9 cellular contexts compared by ENCODE assay signal in the genomic region with DNA sequence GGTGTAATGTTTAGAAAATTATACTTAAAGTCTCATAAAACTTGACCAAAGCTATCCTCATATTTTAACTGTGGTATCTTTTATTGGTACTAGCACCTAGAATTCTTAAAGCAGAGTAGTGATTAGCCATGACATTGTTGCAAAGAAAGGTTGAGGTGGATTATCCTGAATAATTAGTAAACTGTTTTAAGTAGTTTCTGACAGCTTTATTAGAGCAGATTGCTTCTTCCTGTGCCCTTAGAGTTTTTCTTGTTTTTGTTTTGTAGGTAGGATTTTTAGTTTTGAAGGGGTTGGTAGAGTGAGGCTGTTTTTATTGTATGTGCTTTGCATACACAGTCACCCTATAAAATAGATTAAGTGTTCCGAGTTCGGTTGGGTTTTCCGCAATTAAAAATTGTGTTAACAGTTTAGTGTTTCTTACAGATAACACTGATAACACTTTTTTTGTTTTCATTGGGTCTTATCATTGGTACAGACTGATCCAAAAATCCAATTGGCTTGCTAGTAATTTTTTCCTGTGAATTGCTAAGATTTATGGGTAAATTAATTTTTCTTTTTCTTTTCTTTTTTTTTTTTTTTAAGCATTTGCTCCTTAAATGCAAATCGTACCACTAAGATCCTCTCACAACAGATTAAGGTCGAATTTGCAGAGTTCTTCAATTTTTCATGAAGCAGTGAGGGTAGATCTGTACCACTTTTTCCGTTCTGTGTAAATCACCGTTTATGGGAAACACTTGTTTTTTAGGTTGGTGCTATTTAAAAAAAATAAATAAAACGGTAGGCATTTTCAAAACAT. TPM values are rescaled to one million over a fixed set of nuclear protein-coding genes. Genes with fewer than 3 reads are reported as not detected.
A peak's percentile ranks its signal among the peaks of the same experiment; 100 is the strongest.
DNase-seq lines count a peak whose midpoint lies in the region; ATAC-seq and TF ChIP-seq lines count a peak whose summit lies in the region.
"Had no signal": no experiment of that assay in that cellular context is flagged by ENCODE, and none has a peak within 500 bp of the region (broad histone marks: within the 10 kb centered on the region; RNA-seq: fewer than 3 reads in every experiment).

No MANE protein-coding gene starts in this region.

- H3K9me3 ChIP-seq in RWPE2 (ENCODE audit: severe bottlenecking) (no peaks in the 10 kb centered on the region), esophagus squamous epithelium (no peaks in the 10 kb centered on the region)

- H3K4me3 ChIP-seq in RWPE2 (ENCODE audit: severe bottlenecking) (peak overlapping the region; percentile 69), esophagus squamous epithelium (peak overlapping the region in 3 of 4 donors; percentile 81 to 98 (median 92)), rectal smooth muscle tissue (ENCODE audit: low read length) (peak overlapping the region; percentile 38)

- H3K27ac ChIP-seq in RWPE2 (ENCODE audit: poor library complexity, severe bottlenecking) (no peak overlapping the region), esophagus squamous epithelium (peak overlapping the region in 1 of 4 donors; percentile 100), rectal smooth muscle tissue (ENCODE audit: low read depth, low read length) (no peak overlapping the region), caudate nucleus (ENCODE audit: low read depth, low read length) (no peak overlapping the region)

- H3K27me3 ChIP-seq in RWPE2 (ENCODE audit: insufficient read depth, poor library complexity, severe bottlenecking) (no peaks in the 10 kb centered on the region), esophagus squamous epithelium (no peaks in the 10 kb centered on the region), rectal smooth muscle tissue (ENCODE audit: control insufficient read depth, insufficient read depth, low read length) (no peaks in the 10 kb centered on the region)

- TF ChIP-seq CTCF in RWPE2 (IDR thresholded peaks at IDR 0.05; ENCODE audit: poor library complexity, severe bottlenecking) (no peak), esophagus squamous epithelium (IDR thresholded peaks at IDR 0.05) (no peak)

- H3K9ac ChIP-seq in rectal smooth muscle tissue (ENCODE audit: low read length): no peak overlapping the region

- peaks cover 65% of the 10 kb centered on the region for H3K36me3 ChIP-seq in RWPE2 (ENCODE audit: low read depth)
- peaks cover 2 to 20% (median 8%) of the 10 kb centered on the region in 3 donors for H3K36me3 ChIP-seq in esophagus squamous epithelium
- peaks cover 6% of the 10 kb centered on the region for H3K36me3 ChIP-seq in rectal smooth muscle tissue (ENCODE audit: control insufficient read depth, insufficient read depth, low read length)

- ATAC-seq in RWPE2 (ENCODE audit: low read depth): no peak

- TF ChIP-seq POLR2A in esophagus squamous epithelium (IDR thresholded peaks at IDR 0.05): no peak

- in situ Hi-C loops in G401 (cut with HindIII; ENCODE audit: low sequenced_read_pairs): no loop called here

- DNase-seq in G401 (ENCODE audit: low spot score) (peak; percentile 7), RWPE2 (ENCODE audit: low spot score) (no peak), esophagus squamous epithelium (lab: John Stamatoyannopoulos, UW) (no peak), NCI-H774 (lab: John Stamatoyannopoulos, UW) (no peak), caudate nucleus (lab: John Stamatoyannopoulos, UW) (no peak), UCSD-AML1 (lab: John Stamatoyannopoulos, UW; ENCODE audit: unreplicated experiment) (no peak), NCI-H510A (lab: John Stamatoyannopoulos, UW) (no peak)
- DNase-seq: NCI-H2171 had no signal

- H3K4me1 ChIP-seq in RWPE2 (ENCODE audit: insufficient read depth, poor library complexity, severe bottlenecking) (peaks cover 23% of the 10 kb centered on the region), esophagus squamous epithelium (peaks cover 14 to 67% (median 42%) of the 10 kb centered on the region in 3 donors), rectal smooth muscle tissue (ENCODE audit: control insufficient read depth, insufficient read depth, low read length) (peaks cover 19% of the 10 kb centered on the region)

- intact Hi-C loops in esophagus squamous epithelium (cut with DNase I): no loop called here

- 2 to 3% methylated on average over 8 of the region's 8 CpGs for WGBS in esophagus squamous epithelium, 2 donors

RNA-seq across cellular contexts. Expression of a gene that starts 2.1 kb away (rescaled TPM):
- total RNA-seq in G401 (2014; rRNA removed; shearing (Covaris generic)): 0.37 and 2.3 TPM in 2 replicates
- total RNA-seq in esophagus squamous epithelium: 1 to 10 TPM; 1.1 to 2.7 (median 2.3) TPM

RNA-seq across cellular contexts. Expression of a gene that starts 3.0 kb away (rescaled TPM):
- 32.1 and 67.4 TPM in 2 replicates for total RNA-seq in G401 (2014; rRNA removed; shearing (Covaris generic))
- 10 to 100 TPM; 10.7 to 43.6 (median 37.0) TPM for total RNA-seq in esophagus squamous epithelium

Comparison
In these comparisons a context has a peak if more than half of its experiments do, and no peak if none do; other contexts are left out.
1. H3K4me3 ChIP-seq: peak in every context shown above with its lines; median percentile 92 in esophagus squamous epithelium; 69 in RWPE2; 38 in rectal smooth muscle tissue.